In genomic region chr11:69647349-69647748, GRCh38 we compare ENCODE assay signal across 1 cellular context.
TF ChIP-seq lines count a peak whose summit lies in the region.

No MANE protein-coding gene starts in this region.

TF ChIP-seq in HCT116, 20 proteins besides CTCF, POLR2A, EP300 and RAD21 (continued from another document):
- TF ChIP-seq, protein P1, sequence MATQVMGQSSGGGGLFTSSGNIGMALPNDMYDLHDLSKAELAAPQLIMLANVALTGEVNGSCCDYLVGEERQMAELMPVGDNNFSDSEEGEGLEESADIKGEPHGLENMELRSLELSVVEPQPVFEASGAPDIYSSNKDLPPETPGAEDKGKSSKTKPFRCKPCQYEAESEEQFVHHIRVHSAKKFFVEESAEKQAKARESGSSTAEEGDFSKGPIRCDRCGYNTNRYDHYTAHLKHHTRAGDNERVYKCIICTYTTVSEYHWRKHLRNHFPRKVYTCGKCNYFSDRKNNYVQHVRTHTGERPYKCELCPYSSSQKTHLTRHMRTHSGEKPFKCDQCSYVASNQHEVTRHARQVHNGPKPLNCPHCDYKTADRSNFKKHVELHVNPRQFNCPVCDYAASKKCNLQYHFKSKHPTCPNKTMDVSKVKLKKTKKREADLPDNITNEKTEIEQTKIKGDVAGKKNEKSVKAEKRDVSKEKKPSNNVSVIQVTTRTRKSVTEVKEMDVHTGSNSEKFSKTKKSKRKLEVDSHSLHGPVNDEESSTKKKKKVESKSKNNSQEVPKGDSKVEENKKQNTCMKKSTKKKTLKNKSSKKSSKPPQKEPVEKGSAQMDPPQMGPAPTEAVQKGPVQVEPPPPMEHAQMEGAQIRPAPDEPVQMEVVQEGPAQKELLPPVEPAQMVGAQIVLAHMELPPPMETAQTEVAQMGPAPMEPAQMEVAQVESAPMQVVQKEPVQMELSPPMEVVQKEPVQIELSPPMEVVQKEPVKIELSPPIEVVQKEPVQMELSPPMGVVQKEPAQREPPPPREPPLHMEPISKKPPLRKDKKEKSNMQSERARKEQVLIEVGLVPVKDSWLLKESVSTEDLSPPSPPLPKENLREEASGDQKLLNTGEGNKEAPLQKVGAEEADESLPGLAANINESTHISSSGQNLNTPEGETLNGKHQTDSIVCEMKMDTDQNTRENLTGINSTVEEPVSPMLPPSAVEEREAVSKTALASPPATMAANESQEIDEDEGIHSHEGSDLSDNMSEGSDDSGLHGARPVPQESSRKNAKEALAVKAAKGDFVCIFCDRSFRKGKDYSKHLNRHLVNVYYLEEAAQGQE (IDR thresholded peaks at IDR 0.05; ENCODE audit: low read depth), result no peak
- TF ChIP-seq CBX3 (IDR thresholded peaks at IDR 0.05; ENCODE audit: low read depth), result no peak
- TF ChIP-seq MAX (IDR thresholded peaks at IDR 0.05), result no peak
- TF ChIP-seq CEBPB (IDR thresholded peaks at IDR 0.05; ENCODE audit: low read depth), result no peak
- TF ChIP-seq, protein P2, sequence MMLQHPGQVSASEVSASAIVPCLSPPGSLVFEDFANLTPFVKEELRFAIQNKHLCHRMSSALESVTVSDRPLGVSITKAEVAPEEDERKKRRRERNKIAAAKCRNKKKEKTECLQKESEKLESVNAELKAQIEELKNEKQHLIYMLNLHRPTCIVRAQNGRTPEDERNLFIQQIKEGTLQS (IDR thresholded peaks at IDR 0.05), result no peak
- TF ChIP-seq EZH2 (IDR thresholded peaks at IDR 0.05), result no peak
- TF ChIP-seq ZFX (IDR thresholded peaks at IDR 0.05), result no peak
- no peak for TF ChIP-seq FOSL1 (IDR thresholded peaks at IDR 0.05; ENCODE audit: low read depth)
- no peak for TF ChIP-seq SIN3A (IDR thresholded peaks at IDR 0.05; ENCODE audit: low read depth)
- TF ChIP-seq EZH2phosphoT487 (IDR thresholded peaks at IDR 0.05; ENCODE audit: borderline replicate concordance), result no peak
- TF ChIP-seq ELF1 (IDR thresholded peaks at IDR 0.05; ENCODE audit: borderline replicate concordance, low read depth), result no peak
